ENCODE assay signal across 13 cellular contexts in the genomic region with DNA sequence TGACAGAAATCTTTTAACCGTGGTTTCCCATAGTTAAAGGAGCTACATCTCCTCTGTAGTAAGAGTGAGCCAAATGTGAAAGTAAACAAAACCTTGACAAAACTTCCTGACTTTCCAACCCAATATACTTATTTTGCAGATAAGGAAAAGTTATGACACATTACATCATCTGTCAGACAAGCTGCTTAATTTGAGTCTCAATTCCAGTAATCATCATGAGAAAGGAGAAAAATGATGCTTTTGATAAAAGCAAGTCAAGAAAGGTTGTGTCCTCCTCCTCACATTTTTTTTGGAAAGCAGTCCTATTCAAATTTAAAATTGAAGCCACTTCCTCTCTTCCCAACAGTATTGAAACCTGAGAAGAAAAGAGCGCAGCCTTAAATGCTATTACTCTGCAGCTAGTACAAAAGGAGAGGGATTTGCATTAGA.
DNase-seq lines count a peak whose midpoint lies in the region; ATAC-seq and TF ChIP-seq lines count a peak whose summit lies in the region.
"Had no signal": no experiment of that assay in that cellular context is flagged by ENCODE, and none has a peak within 500 bp of the region (broad histone marks: within the 10 kb centered on the region; RNA-seq: fewer than 3 reads in every experiment).

No MANE protein-coding gene starts in this region.

- WGBS in IMR-90 (ENCODE audit: extremely low coverage in 2 of 2, insufficient read length in 1 of 2), 2 experiments = no CpG with 5 or more reads among the region's 2 CpGs

- no peak overlapping the region for H4K8ac ChIP-seq in IMR-90 (ENCODE audit: low read depth in 2 of 2, low read length in 2 of 2)

- in situ Hi-C loops in IMR-90 (cut with MboI; ENCODE audit: low sequenced_read_pairs) (no loop called here), astrocyte of the spinal cord (cut with HindIII; ENCODE audit: low sequenced_read_pairs) (no loop called here)

- no peak overlapping the region for H3K23ac ChIP-seq in IMR-90 (ENCODE audit: low read depth, low read length)

- TF ChIP-seq CTCF in A673 (conservative IDR thresholded peaks at IDR 0.05; ENCODE audit: low read depth, low read length) (no peak), IMR-90 (conservative IDR thresholded peaks at IDR 0.05; ENCODE audit: low read depth, low read length) (no peak), astrocyte of the spinal cord (IDR thresholded peaks at IDR 0.05; ENCODE audit: low read depth, low read length) (no peak)

- H2BK5ac ChIP-seq in IMR-90 (ENCODE audit: low read depth, low read length, poor library complexity, severe bottlenecking) = no peak overlapping the region

- no peak overlapping the region; the same call in 1 of the 2 replicates for H3K4me2 ChIP-seq in IMR-90 (ENCODE audit: low read depth, low read length)

- DNase-seq in A673 (ENCODE audit: low spot score) (peak; percentile 52), IMR-90 (peak; percentile 15), astrocyte of the spinal cord (ENCODE audit: low read depth, low spot score) (peak; percentile 27), SK-N-DZ (ENCODE audit: low spot score) (no peak), NCI-H510A (lab: John Stamatoyannopoulos, UW) (no peak), activated gamma-delta T cell (lab: John Stamatoyannopoulos, UW) (no peak)
- DNase-seq: activated CD4-positive, alpha-beta T cell treated with anti-CD3 and anti-CD28 coated beads, Interleukin-2, amount 50 U/mL, for 48 hours; body of pancreas; heart left ventricle; NCI-H1092; NCI-H524 treated with DMSO at 0.1 percent for 48 hours had no signal

- ATAC-seq in IMR-90 (ENCODE audit: low read depth) (no peak), HG02870 (IDR thresholded peaks at IDR 0.05; ENCODE audit: unreplicated experiment) (no peak)
- ATAC-seq: body of pancreas, heart left ventricle had no signal

- H2AK5ac ChIP-seq in IMR-90 (ENCODE audit: low read depth, low read length) = no peak overlapping the region

- BruUV-seq in A673 (replicated peaks; lab: Mats Ljungman, UMichigan) = no TSS peak
- no TSS peak for BruUV-seq in IMR-90 (replicated peaks; lab: Mats Ljungman, UMichigan)

- peaks cover 17% of the 10 kb centered on the region for H3K4me1 ChIP-seq in A673 (ENCODE audit: insufficient read depth, low read length, poor library complexity, severe bottlenecking)
- H3K4me1 ChIP-seq in IMR-90 (ENCODE audit: control insufficient read depth, insufficient read depth, low read length) = no peaks in the 10 kb centered on the region
- H3K4me1 ChIP-seq in iPS-20b (ENCODE audit: insufficient read depth, low read length) = peaks cover 20% of the 10 kb centered on the region
- H3K4me1 ChIP-seq: body of pancreas had no signal

- H2AFZ ChIP-seq in IMR-90 (replicated peaks; ENCODE audit: low read length, poor library complexity) = no peak overlapping the region

- H4K91ac ChIP-seq in IMR-90 (ENCODE audit: insufficient read depth, low read depth, low read length) = no peak overlapping the region

- H3K27ac ChIP-seq in A673 (ENCODE audit: low read depth, low read length, poor library complexity, severe bottlenecking) (peak overlapping the region; percentile 52), IMR-90 (ENCODE audit: insufficient read depth, low read length) (no peak overlapping the region), iPS-20b (ENCODE audit: low read length) (peak overlapping the region; percentile 90)
- H3K27ac ChIP-seq: heart left ventricle had no signal

- no peak for TF ChIP-seq RAD21 in IMR-90 (IDR thresholded peaks at IDR 0.05; ENCODE audit: low read length)

- H3K36me3 ChIP-seq in A673 (ENCODE audit: insufficient read depth, low read length, poor library complexity, severe bottlenecking) (no peaks in the 10 kb centered on the region), IMR-90 (ENCODE audit: control insufficient read depth, insufficient read depth, low read length) (no peaks in the 10 kb centered on the region), iPS-20b (ENCODE audit: insufficient read depth, low read depth, low read length) (no peaks in the 10 kb centered on the region)
- H3K36me3 ChIP-seq: heart left ventricle had no signal

- TF ChIP-seq POLR2A in IMR-90 (IDR thresholded peaks at IDR 0.05; ENCODE audit: low read depth, low read length) = no peak

- no peak overlapping the region for H2BK15ac ChIP-seq in IMR-90 (ENCODE audit: low read depth, low read length)

- H4K5ac ChIP-seq in IMR-90 (ENCODE audit: low read depth, low read length) = no peak overlapping the region

- H3K9ac ChIP-seq in IMR-90 (ENCODE audit: low read depth, low read length) (no peak overlapping the region), iPS-20b (ENCODE audit: low read depth, low read length) (peak overlapping the region; percentile 62; the same call in 1 of the 2 replicates)

- no peak overlapping the region for H3K56ac ChIP-seq in IMR-90 (ENCODE audit: extremely low read depth, insufficient read depth, low read length)

- no peak overlapping the region for H3K4ac ChIP-seq in IMR-90 (ENCODE audit: low read depth, low read length)

- CTCF ChIA-PET in A673 (lab: Charles Lee) = no interaction called here
- CTCF ChIA-PET in IMR-90 (lab: Yijun Ruan, JAX) = interaction anchor here (0.6 kb wide), 1 partner anchor 229 kb away, joined by 3 read pairs; no protein-coding TSS in a partner anchor

- H2AK9ac ChIP-seq in IMR-90 (replicated peaks; ENCODE audit: low read depth, low read length, poor library complexity) = no peak overlapping the region

- H2BK20ac ChIP-seq in IMR-90 (ENCODE audit: low read depth, low read length) = no peak overlapping the region

- intact Hi-C loops in A673 (cut with micrococcal nuclease; ENCODE audit: unreplicated experiment) = loop anchor here (5.0 kb wide), 1 partner anchor 354 kb away; no protein-coding TSS in a partner anchor
- intact Hi-C loops in IMR-90 (cut with micrococcal nuclease) = no loop called here

- no peaks in the 10 kb centered on the region for H3K9me1 ChIP-seq in IMR-90 (ENCODE audit: insufficient read depth, low read length)

- dilution Hi-C loops in IMR-90 (cut with HindIII; ENCODE audit: low sequenced_read_pairs, unreplicated experiment) = no loop called here

- H4K20me1 ChIP-seq in IMR-90 (ENCODE audit: insufficient read depth, low read length) = no peaks in the 10 kb centered on the region

- no peaks in the 10 kb centered on the region for H3K27me3 ChIP-seq in A673 (replicated peaks; ENCODE audit: insufficient read depth, low read depth, low read length, poor library complexity)
- H3K27me3 ChIP-seq in IMR-90 (ENCODE audit: control insufficient read depth, insufficient read depth, low read length) = no peaks in the 10 kb centered on the region
- no peaks in the 10 kb centered on the region for H3K27me3 ChIP-seq in iPS-20b (ENCODE audit: insufficient read depth, low read length)
- H3K27me3 ChIP-seq: body of pancreas, heart left ventricle had no signal

- peak overlapping the region; percentile 29 for H3K4me3 ChIP-seq in A673 (ENCODE audit: low read depth, low read length, poor library complexity, severe bottlenecking)
- H3K4me3 ChIP-seq in IMR-90 (ENCODE audit: insufficient read depth, low read depth, low read length) = no peak overlapping the region
- H3K4me3 ChIP-seq in astrocyte of the spinal cord (ENCODE audit: low read depth, low read length) = no peak overlapping the region
- H3K4me3 ChIP-seq in iPS-20b (ENCODE audit: low read length) = peak overlapping the region; percentile 50
- H3K4me3 ChIP-seq: body of pancreas, heart left ventricle had no signal

- no peaks in the 10 kb centered on the region for H3K9me3 ChIP-seq in A673 (ENCODE audit: low read depth, low read length, poor library complexity, severe bottlenecking)
- H3K9me3 ChIP-seq in IMR-90 (ENCODE audit: control insufficient read depth, insufficient read depth, low read length) = no peaks in the 10 kb centered on the region
- no peaks in the 10 kb centered on the region for H3K9me3 ChIP-seq in iPS-20b (ENCODE audit: insufficient read depth, low read depth, low read length)
- H3K9me3 ChIP-seq: body of pancreas, heart left ventricle had no signal

- no peak overlapping the region for H3K14ac ChIP-seq in IMR-90 (replicated peaks; ENCODE audit: low read depth, low read length)

- no peaks in the 10 kb centered on the region for H3K79me1 ChIP-seq in IMR-90 (ENCODE audit: low read depth in 1 of 2, low read length in 2 of 2)

- H3K18ac ChIP-seq in IMR-90 (ENCODE audit: low read depth, low read length) = no peak overlapping the region

- POLR2A ChIA-PET in A673 (lab: Charles Lee; ENCODE audit: low non-redundant PET) = no interaction called here
- POLR2A ChIA-PET in IMR-90 (lab: Charles Lee; ENCODE audit: unreplicated experiment) = no interaction called here

- no peak overlapping the region for H2BK120ac ChIP-seq in IMR-90 (ENCODE audit: low read depth, low read length)

TF ChIP-seq in IMR-90, 13 proteins besides CTCF, POLR2A, EP300 and RAD21:
- no peak for TF ChIP-seq CEBPB (IDR thresholded peaks at IDR 0.05; ENCODE audit: low read depth, low read length)
- no peak for TF ChIP-seq USF2 (IDR thresholded peaks at IDR 0.05; ENCODE audit: low read depth, low read length)
- no peak for TF ChIP-seq MAFK (IDR thresholded peaks at IDR 0.05; ENCODE audit: low read depth, low read length)
- TF ChIP-seq ELK1 (IDR thresholded peaks at IDR 0.05; ENCODE audit: borderline replicate concordance, low read depth, low read length) = no peak
- TF ChIP-seq CHD1 (IDR thresholded peaks at IDR 0.05; ENCODE audit: low read depth, low read length) = no peak
- TF ChIP-seq FOS (IDR thresholded peaks at IDR 0.05; ENCODE audit: low read depth, low read length) = no peak
- no peak for TF ChIP-seq RCOR1 (IDR thresholded peaks at IDR 0.05; ENCODE audit: insufficient replicate concordance, low read length)

Comparison
In these comparisons a context has a peak if more than half of its experiments do, and no peak if none do; other contexts are left out.
1. DNase-seq: peak in A673 (single experiment), IMR-90 (single experiment) and astrocyte of the spinal cord (single experiment); none in SK-N-DZ (single experiment), NCI-H510A (single experiment) and activated gamma-delta T cell (single experiment).
2. H3K4me3 ChIP-seq: peak in A673 (single experiment) and iPS-20b (single experiment); none in IMR-90 (single experiment) and astrocyte of the spinal cord (single experiment).